7 cellular contexts compared by ENCODE assay signal in genomic region chr19:3338541-3339181, GRCh38. TPM values are rescaled to one million over a fixed set of nuclear protein-coding genes. Genes with fewer than 3 reads are reported as not detected.
DNase-seq lines count a peak whose midpoint lies in the region; ATAC-seq and TF ChIP-seq lines count a peak whose summit lies in the region.

No MANE protein-coding gene starts in this region.

- no peaks in the 10 kb centered on the region for H3K36me3 ChIP-seq in suprapubic skin
- no peaks in the 10 kb centered on the region for H3K36me3 ChIP-seq in brain microvascular endothelial cell (replicated peaks)

- DNase-seq in RWPE1 (ENCODE audit: low spot score), result no peak
- peak; percentile 23 for DNase-seq in activated T-helper 9 cell treated with anti-CD3 and anti-CD28 coated beads, Interleukin-2, amount 50 U/mL, for 16 hours (ENCODE audit: low read depth)
- peak; percentile 79 for DNase-seq in left lobe of liver (ENCODE audit: low spot score)
- DNase-seq in suprapubic skin (ENCODE audit: low spot score in 2 of 2), result no peak
- DNase-seq in brain microvascular endothelial cell, result no peak

- TF ChIP-seq CTCF in RWPE1 (conservative IDR thresholded peaks at IDR 0.05; ENCODE audit: low read depth) (no peak), suprapubic skin (IDR thresholded peaks at IDR 0.05) (no peak), brain microvascular endothelial cell (IDR thresholded peaks at IDR 0.05; ENCODE audit: low read depth, low read length, missing control alignments) (no peak)

- CTCF ChIA-PET in RWPE1 (lab: Yijun Ruan, JAX), result no interaction called here

- no peaks in the 10 kb centered on the region for H3K9me3 ChIP-seq in suprapubic skin

- in situ Hi-C loops in brain microvascular endothelial cell (cut with HindIII; ENCODE audit: low pct_ligation_motif_present, low sequenced_read_pairs), result no loop called here

- H3K27ac ChIP-seq in RWPE1 (peak overlapping the region; percentile 100), suprapubic skin (peak overlapping the region; percentile 90), brain microvascular endothelial cell (no peak overlapping the region)

- no peak for TF ChIP-seq POLR2A in suprapubic skin (IDR thresholded peaks at IDR 0.05)

- H3K4me1 ChIP-seq in suprapubic skin, result peaks cover 61% of the 10 kb centered on the region

- H3K27me3 ChIP-seq in suprapubic skin (no peaks in the 10 kb centered on the region), brain microvascular endothelial cell (replicated peaks) (no peaks in the 10 kb centered on the region)

- H3K4me3 ChIP-seq in suprapubic skin (no peak overlapping the region), brain microvascular endothelial cell (ENCODE audit: low read depth, low read length) (no peak overlapping the region)

- POLR2A ChIA-PET in RWPE1 (lab: Yijun Ruan, JAX; ENCODE audit: low non-redundant PET), result no interaction called here

- 23% methylated on average over 12 of the region's 12 CpGs for WGBS in suprapubic skin

- ATAC-seq in left lobe of liver, result peak; percentile 27
- ATAC-seq in HG02981 (IDR thresholded peaks at IDR 0.05; ENCODE audit: unreplicated experiment), result no peak
- ATAC-seq in GM18517 (IDR thresholded peaks at IDR 0.05; ENCODE audit: unreplicated experiment), result no peak

- TF ChIP-seq EP300 in suprapubic skin (IDR thresholded peaks at IDR 0.05), result no peak

RNA-seq across cellular contexts. Expression of gene NFIC, which starts 27.7 kb away (rescaled TPM):
- total RNA-seq in left lobe of liver (203 TPM), suprapubic skin (100 to 1,000 TPM; 135 to 234 (median 194) TPM)

Comparison
In these comparisons a context has a peak if more than half of its experiments do, and no peak if none do; other contexts are left out.
1. DNase-seq: peak in activated T-helper 9 cell treated with anti-CD3 and anti-CD28 coated beads, Interleukin-2, amount 50 U/mL, for 16 hours (single experiment) and left lobe of liver (single experiment); none in RWPE1 (single experiment), suprapubic skin (0 of 2) and brain microvascular endothelial cell (single experiment).